9 cellular contexts compared by ENCODE assay signal in the genomic region with DNA sequence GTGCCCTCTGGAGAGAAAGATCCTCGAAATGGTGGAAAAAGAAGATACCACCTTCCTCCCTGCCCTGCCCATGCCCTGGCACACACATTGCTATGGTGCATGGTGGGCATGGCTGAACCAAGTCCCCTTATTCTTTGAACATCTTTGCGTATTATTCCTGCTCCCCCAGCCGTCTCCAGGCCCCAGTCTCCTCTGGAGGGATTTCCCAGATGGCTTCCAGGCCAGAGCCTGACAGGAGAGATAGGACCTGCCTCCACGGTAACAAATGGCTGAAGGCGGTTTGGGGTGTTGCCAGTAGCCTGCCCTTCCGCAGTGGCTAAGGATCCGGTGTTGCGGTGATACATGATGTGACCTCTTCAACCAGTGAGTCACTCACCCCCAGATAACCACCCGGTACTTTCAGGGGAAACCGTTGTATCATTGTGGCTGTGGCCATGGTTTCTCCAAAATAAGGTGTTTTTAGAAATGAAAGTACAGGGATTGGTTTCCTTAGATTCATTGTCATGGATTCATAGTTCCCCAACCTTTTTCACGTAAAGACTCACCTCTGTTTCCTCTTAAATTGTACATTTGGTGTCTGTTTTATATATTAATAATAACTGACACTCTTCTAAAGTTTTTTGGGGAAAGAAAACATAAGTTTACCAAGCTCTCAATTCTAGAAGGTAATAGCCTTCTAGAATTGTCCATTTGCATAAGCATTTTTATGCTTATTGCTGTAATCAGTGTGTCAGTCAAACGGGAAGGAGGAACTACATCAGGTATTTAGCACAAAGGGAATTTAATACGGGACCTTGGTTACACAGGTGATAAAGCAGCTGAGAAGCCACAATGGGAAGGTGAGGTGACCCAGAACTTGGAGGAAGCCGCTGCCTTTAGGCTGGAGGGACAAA. TPM values are rescaled to one million over a fixed set of nuclear protein-coding genes. Genes with fewer than 3 reads are reported as not detected.
DNase-seq lines count a peak whose midpoint lies in the region; ATAC-seq and TF ChIP-seq lines count a peak whose summit lies in the region.
"Had no signal": no experiment of that assay in that cellular context is flagged by ENCODE, and none has a peak within 500 bp of the region (broad histone marks: within the 10 kb centered on the region; RNA-seq: fewer than 3 reads in every experiment).

No MANE protein-coding gene starts in this region.

- no peak overlapping the region for H3K27ac Mint-ChIP-seq in activated naive CD4-positive, alpha-beta T cell treated with anti-CD3 and anti-CD28 coated beads for 36 hours
- peak overlapping the region; percentile 93 for H3K27ac Mint-ChIP-seq in stimulated activated effector memory CD8-positive, alpha-beta T cell treated with anti-CD3 and anti-CD28 coated beads, Interleukin-12 subunit alpha, Interleukin-12 subunit beta, amount 100 ng/mL, for 72 hours

- no peaks in the 10 kb centered on the region for H3K27me3 Mint-ChIP-seq in activated naive CD4-positive, alpha-beta T cell treated with anti-CD3 and anti-CD28 coated beads for 36 hours (ENCODE audit: low read depth)

- H3K27me3 ChIP-seq in adipocyte (replicated peaks; ENCODE audit: control insufficient read depth, insufficient read depth, low read length) (no peaks in the 10 kb centered on the region), WERI-Rb-1 (ENCODE audit: insufficient read depth, low read depth, severe bottlenecking) (no peaks in the 10 kb centered on the region)

- TF ChIP-seq CTCF in WERI-Rb-1 (IDR thresholded peaks at IDR 0.05; ENCODE audit: low read depth, low read length), result no peak

- H3K4me3 ChIP-seq in adipocyte (ENCODE audit: low read length) (no peak overlapping the region), WERI-Rb-1 (ENCODE audit: low read depth, low read length) (no peak overlapping the region)
- H3K4me3 ChIP-seq: skin epidermis had no signal

- H3K9me3 ChIP-seq in adipocyte (ENCODE audit: control insufficient read depth, low read length) (no peaks in the 10 kb centered on the region), WERI-Rb-1 (ENCODE audit: severe bottlenecking) (no peaks in the 10 kb centered on the region)

- peaks cover 64% of the 10 kb centered on the region for H3K4me1 Mint-ChIP-seq in activated naive CD4-positive, alpha-beta T cell treated with anti-CD3 and anti-CD28 coated beads for 36 hours (ENCODE audit: low read depth)
- H3K4me1 Mint-ChIP-seq in stimulated activated effector memory CD8-positive, alpha-beta T cell treated with anti-CD3 and anti-CD28 coated beads, Interleukin-12 subunit alpha, Interleukin-12 subunit beta, amount 100 ng/mL, for 72 hours, result peaks cover 98% of the 10 kb centered on the region

- peaks cover 24% of the 10 kb centered on the region for H3K36me3 ChIP-seq in adipocyte (ENCODE audit: control insufficient read depth, insufficient read depth, low read length, severe bottlenecking)
- no peaks in the 10 kb centered on the region for H3K36me3 ChIP-seq in WERI-Rb-1

- H3K9me3 Mint-ChIP-seq in activated naive CD4-positive, alpha-beta T cell treated with anti-CD3 and anti-CD28 coated beads for 36 hours, result no peaks in the 10 kb centered on the region
- no peaks in the 10 kb centered on the region for H3K9me3 Mint-ChIP-seq in stimulated activated effector memory CD8-positive, alpha-beta T cell treated with anti-CD3 and anti-CD28 coated beads, Interleukin-12 subunit alpha, Interleukin-12 subunit beta, amount 100 ng/mL, for 72 hours

- peaks cover 44% of the 10 kb centered on the region for H3K4me1 ChIP-seq in adipocyte (ENCODE audit: control insufficient read depth, insufficient read depth, low read length)

- CTCF ChIA-PET in activated naive CD4-positive, alpha-beta T cell treated with anti-CD3 and anti-CD28 coated beads for 36 hours (lab: Charles Lee), result interaction anchor here (0.5 to 1.4 kb wide), 3 partner anchors 11 to 58 kb away, joined by 3 to 6 read pairs (median 3); no protein-coding TSS in a partner anchor

- intact Hi-C loops in activated naive CD4-positive, alpha-beta T cell treated with anti-CD3 and anti-CD28 coated beads for 36 hours (cut with micrococcal nuclease), result loop anchor here (1.0 kb wide), 1 partner anchor 10 kb away; no protein-coding TSS in a partner anchor

- peaks cover 16% of the 10 kb centered on the region for H3K36me3 Mint-ChIP-seq in activated naive CD4-positive, alpha-beta T cell treated with anti-CD3 and anti-CD28 coated beads for 36 hours (ENCODE audit: low read depth)
- H3K36me3 Mint-ChIP-seq in stimulated activated effector memory CD8-positive, alpha-beta T cell treated with anti-CD3 and anti-CD28 coated beads, Interleukin-12 subunit alpha, Interleukin-12 subunit beta, amount 100 ng/mL, for 72 hours, result peaks cover 37% of the 10 kb centered on the region

- ATAC-seq in HG03354 (IDR thresholded peaks at IDR 0.05; ENCODE audit: poor library complexity, severe bottlenecking, unreplicated experiment) (peak; percentile 83), SK-N-SH treated with all-trans-retinoic acid at 6 μM for 48 hours (peak; percentile 85), left lobe of liver (peak; percentile 52)
- ATAC-seq in stimulated activated effector memory CD8-positive, alpha-beta T cell treated with anti-CD3 and anti-CD28 coated beads, Interleukin-12 subunit alpha, Interleukin-12 subunit beta, amount 100 ng/mL, for 72 hours, result peak; percentile 96

- no peak overlapping the region for H3K9ac ChIP-seq in adipocyte (ENCODE audit: low read length)

- peak; percentile 67 for DNase-seq in activated naive CD4-positive, alpha-beta T cell treated with anti-CD3 and anti-CD28 coated beads for 36 hours
- no peak for DNase-seq in activated naive CD4-positive, alpha-beta T cell treated with anti-CD3 and anti-CD28 coated beads, Interleukin-2, amount 50 U/mL, for 16 hours
- DNase-seq in adipocyte (ENCODE audit: low read depth) (peak; percentile 59), left lobe of liver (ENCODE audit: low spot score) (no peak), WERI-Rb-1 (no peak)
- DNase-seq in stimulated activated effector memory CD8-positive, alpha-beta T cell treated with anti-CD3 and anti-CD28 coated beads, Interleukin-12 subunit alpha, Interleukin-12 subunit beta, amount 100 ng/mL, for 72 hours (ENCODE audit: low spot score in 2 of 2), result peak; percentile 64 to 90

- no peak overlapping the region for H3K27ac ChIP-seq in WERI-Rb-1

- H3K4me3 Mint-ChIP-seq in activated naive CD4-positive, alpha-beta T cell treated with anti-CD3 and anti-CD28 coated beads for 36 hours, result no peak overlapping the region
- H3K4me3 Mint-ChIP-seq in stimulated activated effector memory CD8-positive, alpha-beta T cell treated with anti-CD3 and anti-CD28 coated beads, Interleukin-12 subunit alpha, Interleukin-12 subunit beta, amount 100 ng/mL, for 72 hours, result peak overlapping the region; percentile 71

TF ChIP-seq in SK-N-SH treated with all-trans-retinoic acid at 6 μM for 48 hours, 23 proteins besides CTCF, POLR2A, EP300 and RAD21 (continues in another document):
- TF ChIP-seq ZFP3 (CRISPR knock-in tag; IDR thresholded peaks at IDR 0.05) (0 out of 2 replicates have a peak, but pooled peaks have one; percentile 24), CSDC2 (CRISPR knock-in tag; IDR thresholded peaks at IDR 0.05) (peak; percentile 87; the same call in 1 of the 2 replicates), ZNF8 (CRISPR knock-in tag; IDR thresholded peaks at IDR 0.05) (peak; percentile 53; the same call in 1 of the 2 replicates), ZC3H10 (CRISPR knock-in tag; IDR thresholded peaks at IDR 0.05) (peak; percentile 11; the same call in 1 of the 2 replicates), RARB (CRISPR knock-in tag; IDR thresholded peaks at IDR 0.05) (peak; percentile 80), SNAI2 (CRISPR knock-in tag; IDR thresholded peaks at IDR 0.05) (peak; percentile 73; the same call in 1 of the 2 replicates), CREB5 (CRISPR knock-in tag; IDR thresholded peaks at IDR 0.05; ENCODE audit: low read depth) (peak; percentile 4; the same call in 1 of the 2 replicates), ISL1 (CRISPR knock-in tag; IDR thresholded peaks at IDR 0.05) (peak; percentile 76; the same call in 1 of the 2 replicates)
- TF ChIP-seq, protein P1, sequence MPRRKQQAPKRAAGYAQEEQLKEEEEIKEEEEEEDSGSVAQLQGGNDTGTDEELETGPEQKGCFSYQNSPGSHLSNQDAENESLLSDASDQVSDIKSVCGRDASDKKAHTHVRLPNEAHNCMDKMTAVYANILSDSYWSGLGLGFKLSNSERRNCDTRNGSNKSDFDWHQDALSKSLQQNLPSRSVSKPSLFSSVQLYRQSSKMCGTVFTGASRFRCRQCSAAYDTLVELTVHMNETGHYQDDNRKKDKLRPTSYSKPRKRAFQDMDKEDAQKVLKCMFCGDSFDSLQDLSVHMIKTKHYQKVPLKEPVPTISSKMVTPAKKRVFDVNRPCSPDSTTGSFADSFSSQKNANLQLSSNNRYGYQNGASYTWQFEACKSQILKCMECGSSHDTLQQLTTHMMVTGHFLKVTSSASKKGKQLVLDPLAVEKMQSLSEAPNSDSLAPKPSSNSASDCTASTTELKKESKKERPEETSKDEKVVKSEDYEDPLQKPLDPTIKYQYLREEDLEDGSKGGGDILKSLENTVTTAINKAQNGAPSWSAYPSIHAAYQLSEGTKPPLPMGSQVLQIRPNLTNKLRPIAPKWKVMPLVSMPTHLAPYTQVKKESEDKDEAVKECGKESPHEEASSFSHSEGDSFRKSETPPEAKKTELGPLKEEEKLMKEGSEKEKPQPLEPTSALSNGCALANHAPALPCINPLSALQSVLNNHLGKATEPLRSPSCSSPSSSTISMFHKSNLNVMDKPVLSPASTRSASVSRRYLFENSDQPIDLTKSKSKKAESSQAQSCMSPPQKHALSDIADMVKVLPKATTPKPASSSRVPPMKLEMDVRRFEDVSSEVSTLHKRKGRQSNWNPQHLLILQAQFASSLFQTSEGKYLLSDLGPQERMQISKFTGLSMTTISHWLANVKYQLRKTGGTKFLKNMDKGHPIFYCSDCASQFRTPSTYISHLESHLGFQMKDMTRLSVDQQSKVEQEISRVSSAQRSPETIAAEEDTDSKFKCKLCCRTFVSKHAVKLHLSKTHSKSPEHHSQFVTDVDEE (CRISPR knock-in tag; IDR thresholded peaks at IDR 0.05), result peak; percentile 78

RNA-seq across cellular contexts. Expression of gene SMAD3, which starts 25.9 kb away (rescaled TPM):
- 10 to 100 TPM; 35.1 to 39.2 TPM for total RNA-seq in activated naive CD4-positive, alpha-beta T cell treated with anti-CD3 and anti-CD28 coated beads for 36 hours
- total RNA-seq in left lobe of liver, result 17.1 TPM

Comparison
In these comparisons a context has a peak if more than half of its experiments do, and no peak if none do; other contexts are left out.
1. DNase-seq: peak in activated naive CD4-positive, alpha-beta T cell treated with anti-CD3 and anti-CD28 coated beads for 36 hours (single experiment), adipocyte (single experiment) and stimulated activated effector memory CD8-positive, alpha-beta T cell treated with anti-CD3 and anti-CD28 coated beads, Interleukin-12 subunit alpha, Interleukin-12 subunit beta, amount 100 ng/mL, for 72 hours (2 of 2); none in activated naive CD4-positive, alpha-beta T cell treated with anti-CD3 and anti-CD28 coated beads, Interleukin-2, amount 50 U/mL, for 16 hours (single experiment), left lobe of liver (single experiment) and WERI-Rb-1 (single experiment).
2. Peak in every context shown above with its lines, with median percentiles within 50 percentile points of each other: ATAC-seq.